In the genomic region with DNA sequence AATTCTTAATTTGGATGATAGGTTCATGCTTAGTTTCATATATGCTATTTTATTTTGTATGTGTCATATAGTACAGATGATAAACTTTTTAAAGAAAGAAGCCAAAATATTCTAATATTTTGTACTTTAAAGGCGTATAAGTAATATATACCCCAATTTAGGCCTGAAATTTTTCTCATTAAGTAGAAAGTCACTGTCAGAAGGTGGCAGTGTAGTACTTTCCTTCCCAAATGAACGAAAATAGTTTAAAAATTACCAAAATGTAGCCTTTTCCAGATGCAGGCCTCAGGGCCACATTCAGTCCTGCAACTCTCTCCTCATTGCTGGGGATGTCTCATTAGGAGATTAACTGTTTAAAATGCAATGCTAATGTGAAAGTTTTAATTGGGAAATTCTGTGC, we compare ENCODE assay signal across 10 cellular contexts.
DNase-seq lines count a peak whose midpoint lies in the region; ATAC-seq and TF ChIP-seq lines count a peak whose summit lies in the region.
"Had no signal": no experiment of that assay in that cellular context is flagged by ENCODE, and none has a peak within 500 bp of the region (broad histone marks: within the 10 kb centered on the region; RNA-seq: fewer than 3 reads in every experiment).

No MANE protein-coding gene starts in this region.

- H3K9ac ChIP-seq in DND-41 (ENCODE audit: low read depth, low read length) = no peak overlapping the region

- no peaks in the 10 kb centered on the region for H4K20me1 ChIP-seq in DND-41 (ENCODE audit: insufficient read depth, low read length)

- H2AFZ ChIP-seq in DND-41 (ENCODE audit: low read depth, low read length) = 0 out of 2 replicates have a peak overlapping the region, but pooled peaks have one; percentile 33

- POLR2A ChIA-PET in HEK293T (lab: Yijun Ruan, JAX) = no interaction called here

- TF ChIP-seq CTCF in DND-41 (IDR thresholded peaks at IDR 0.05; ENCODE audit: borderline replicate concordance, extremely low read depth, low read length, poor library complexity, severe bottlenecking) = peak; percentile 50
- peak; percentile 83 for TF ChIP-seq CTCF in chondrocyte (IDR thresholded peaks at IDR 0.05)
- TF ChIP-seq CTCF in prostate gland (IDR thresholded peaks at IDR 0.05) = no peak
- TF ChIP-seq CTCF in GM10266 (IDR thresholded peaks at IDR 0.05; ENCODE audit: control insufficient read depth, insufficient read depth, low read depth, missing control alignments) = no peak

- no peaks in the 10 kb centered on the region for H3K4me1 ChIP-seq in DND-41 (ENCODE audit: insufficient read depth, low read length)
- no peaks in the 10 kb centered on the region for H3K4me1 ChIP-seq in prostate gland (replicated peaks)

- H3K79me2 ChIP-seq in DND-41 (ENCODE audit: insufficient read depth, low read length) = no peaks in the 10 kb centered on the region

- TF ChIP-seq POLR2A in prostate gland (IDR thresholded peaks at IDR 0.05) = no peak

- no peak overlapping the region for H3K4me3 ChIP-seq in DND-41 (ENCODE audit: low read depth in 1 of 2, low read length in 2 of 2)
- H3K4me3 ChIP-seq in prostate gland = no peak overlapping the region

- H3K27ac Mint-ChIP-seq in chondrocyte (ENCODE audit: unreplicated experiment) = no peak overlapping the region

- H3K27me3 ChIP-seq in DND-41 (ENCODE audit: insufficient read depth, low read length, poor library complexity) (no peaks in the 10 kb centered on the region), prostate gland (replicated peaks; ENCODE audit: insufficient read depth) (no peaks in the 10 kb centered on the region)

- no peak for ATAC-seq in DND-41 (ENCODE audit: insufficient read depth, low read depth)

- WGBS in prostate gland = 57% methylated on average over 2 of the region's 2 CpGs

- H3K27me3 Mint-ChIP-seq in chondrocyte (ENCODE audit: low read depth) = peaks cover 9% of the 10 kb centered on the region

- H3K4me1 Mint-ChIP-seq in chondrocyte (ENCODE audit: low read depth) = no peaks in the 10 kb centered on the region

- H3K4me3 Mint-ChIP-seq in chondrocyte (ENCODE audit: unreplicated experiment) = no peak overlapping the region

- H3K36me3 ChIP-seq in DND-41 (ENCODE audit: insufficient read depth, low read length) (no peaks in the 10 kb centered on the region), prostate gland (no peaks in the 10 kb centered on the region)

- H3K27ac ChIP-seq in DND-41 (ENCODE audit: low read length) (no peak overlapping the region), prostate gland (no peak overlapping the region)

- H3K9me3 ChIP-seq in DND-41 (ENCODE audit: insufficient read depth, low read length, severe bottlenecking) (no peaks in the 10 kb centered on the region), prostate gland (no peaks in the 10 kb centered on the region)

- intact Hi-C loops in prostate gland (cut with DNase I) = no loop called here

- no peak overlapping the region for H3K4me2 ChIP-seq in DND-41 (ENCODE audit: insufficient read depth, low read length)

- no peaks in the 10 kb centered on the region for H3K36me3 Mint-ChIP-seq in chondrocyte (ENCODE audit: low read depth)

- CTCF ChIA-PET in HEK293T (lab: Yijun Ruan, JAX) = no interaction called here

- no peak for DNase-seq in DND-41
- DNase-seq in NAMALWA (ENCODE audit: low spot score) = peak; percentile 48
- no peak for DNase-seq in chondrocyte (ENCODE audit: low spot score)
- peak; percentile 16 for DNase-seq in middle frontal gyrus (ENCODE audit: extremely low spot score, low spot score)
- no peak for DNase-seq in prostate gland (ENCODE audit: low spot score)
- no peak for DNase-seq in HEK293T (ENCODE audit: extremely low spot score)
- DNase-seq in effector CD4-positive, alpha-beta T cell = no peak
- no peak for DNase-seq in GM10266 (ENCODE audit: extremely low spot score)
- DNase-seq: amygdala, MV-4-11 had no signal

- no peaks in the 10 kb centered on the region for H3K9me3 Mint-ChIP-seq in chondrocyte (ENCODE audit: low read depth)

TF ChIP-seq in HEK293T, 16 proteins besides CTCF, POLR2A, EP300 and RAD21:
- TF ChIP-seq ELF4 (IDR thresholded peaks at IDR 0.05) (no peak), ARNT (IDR thresholded peaks at IDR 0.05) (no peak), LEF1 (IDR thresholded peaks at IDR 0.05; ENCODE audit: borderline replicate concordance) (no peak), NFRKB (IDR thresholded peaks at IDR 0.05) (no peak), FOXK2 (IDR thresholded peaks at IDR 0.05) (no peak), ZNF384 (IDR thresholded peaks at IDR 0.05) (no peak), BHLHE40 (IDR thresholded peaks at IDR 0.05; ENCODE audit: borderline replicate concordance) (no peak), FOXM1 (IDR thresholded peaks at IDR 0.05; ENCODE audit: borderline replicate concordance) (no peak), TARDBP (IDR thresholded peaks at IDR 0.05) (no peak), L3MBTL2 (conservative IDR thresholded peaks at IDR 0.05) (no peak), HDGF (IDR thresholded peaks at IDR 0.05; ENCODE audit: borderline replicate concordance) (no peak), SUZ12 (IDR thresholded peaks at IDR 0.05) (no peak), CTBP1 (IDR thresholded peaks at IDR 0.05; ENCODE audit: borderline replicate concordance) (no peak), FOXA1 (IDR thresholded peaks at IDR 0.05) (no peak), SP1 (IDR thresholded peaks at IDR 0.05) (no peak)
- TF ChIP-seq, protein P1, sequence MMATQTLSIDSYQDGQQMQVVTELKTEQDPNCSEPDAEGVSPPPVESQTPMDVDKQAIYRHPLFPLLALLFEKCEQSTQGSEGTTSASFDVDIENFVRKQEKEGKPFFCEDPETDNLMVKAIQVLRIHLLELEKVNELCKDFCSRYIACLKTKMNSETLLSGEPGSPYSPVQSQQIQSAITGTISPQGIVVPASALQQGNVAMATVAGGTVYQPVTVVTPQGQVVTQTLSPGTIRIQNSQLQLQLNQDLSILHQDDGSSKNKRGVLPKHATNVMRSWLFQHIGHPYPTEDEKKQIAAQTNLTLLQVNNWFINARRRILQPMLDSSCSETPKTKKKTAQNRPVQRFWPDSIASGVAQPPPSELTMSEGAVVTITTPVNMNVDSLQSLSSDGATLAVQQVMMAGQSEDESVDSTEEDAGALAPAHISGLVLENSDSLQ (IDR thresholded peaks at IDR 0.05) = no peak

Comparison
In these comparisons a context has a peak if more than half of its experiments do, and no peak if none do; other contexts are left out.
1. DNase-seq: peak in NAMALWA (single experiment) and middle frontal gyrus (single experiment); none in DND-41 (single experiment), chondrocyte (single experiment), prostate gland (single experiment), HEK293T (single experiment), effector CD4-positive, alpha-beta T cell (single experiment) and GM10266 (single experiment).
2. CTCF ChIP-seq: peak in DND-41 (single experiment) and chondrocyte (single experiment); none in prostate gland (0 of 4) and GM10266 (single experiment).